Comparison of ENCODE assay signal across 8 cellular contexts in genomic region chr9:133375724-133376654, GRCh38. TPM values are rescaled to one million over a fixed set of nuclear protein-coding genes. Genes with fewer than 3 reads are reported as not detected.
DNase-seq lines count a peak whose midpoint lies in the region; ATAC-seq and TF ChIP-seq lines count a peak whose summit lies in the region.

STKLD1 (plus strand) TSS chr9:133376366; CDS start chr9:133376474, 108 bp downstream.
SURF4 (minus strand) TSS chr9:133376060; CDS start chr9:133375969, 91 bp downstream.

- no peaks in the 10 kb centered on the region for H3K36me3 ChIP-seq in kidney epithelial cell (ENCODE audit: control insufficient read depth, insufficient read depth, low read length)

- peak within 1 kb of the TSS; percentile 80 for H3K4me3 ChIP-seq in kidney epithelial cell (ENCODE audit: low read depth, low read length)

- peak; percentile 98 for DNase-seq in Ammon's horn (ENCODE audit: low spot score)
- peak; percentile 100 for DNase-seq in GM19238 (ENCODE audit: insufficient read length, low spot score)
- DNase-seq in NCI-H446 treated with DMSO at 0.1 percent for 48 hours (lab: John Stamatoyannopoulos, UW): peak; percentile 71
- peak; percentile 98 for DNase-seq in activated CD4-positive, CD25-positive, alpha-beta regulatory T cell treated with anti-CD3 and anti-CD28 coated beads, Interleukin-2, amount 50 U/mL, for 72 hours
- DNase-seq in cerebellar cortex (ENCODE audit: low spot score): peak; percentile 94
- peak; percentile 80 for DNase-seq in kidney epithelial cell (ENCODE audit: low read depth)
- DNase-seq in stimulated activated CD4-positive, alpha-beta T cell treated with anti-CD3 and anti-CD28 coated beads, Interleukin-15, amount 100 ng/mL, for 1 hour (ENCODE audit: low read depth in 1 of 2, low spot score in 1 of 2): peak; percentile 94 to 98

- H3K27me3 ChIP-seq in kidney epithelial cell (ENCODE audit: control insufficient read depth, insufficient read depth, low read length): no peaks in the 10 kb centered on the region

- ATAC-seq in HG03432 (IDR thresholded peaks at IDR 0.05; ENCODE audit: unreplicated experiment): peak; percentile 85

- TF ChIP-seq CTCF in kidney epithelial cell (IDR thresholded peaks at IDR 0.05; ENCODE audit: insufficient read depth, low read length, poor library complexity, severe bottlenecking): no peak

RNA-seq across cellular contexts. Expression of gene STKLD1, which starts in this region (rescaled TPM):
- 0.27 TPM in 1 of 2 replicates, not detected in the other for total RNA-seq in kidney epithelial cell

RNA-seq across cellular contexts. Expression of gene SURF4, which starts in this region (rescaled TPM):
- 188 and 198 TPM in 2 replicates for total RNA-seq in kidney epithelial cell

Comparison
In these comparisons a context has a peak if more than half of its experiments do, and no peak if none do; other contexts are left out.
1. Peak in every context shown above with its lines: DNase-seq, ATAC-seq and H3K4me3 ChIP-seq.